Comparison of ENCODE assay signal across 25 cellular contexts in genomic region chr13:110285991-110286923, GRCh38. TPM values are rescaled to one million over a fixed set of nuclear protein-coding genes. Genes with fewer than 3 reads are reported as not detected.
DNase-seq lines count a peak whose midpoint lies in the region; ATAC-seq, FAIRE-seq and TF ChIP-seq lines count a peak whose summit lies in the region.
"Had no signal": no experiment of that assay in that cellular context is flagged by ENCODE, and none has a peak within 500 bp of the region (broad histone marks: within the 10 kb centered on the region; RNA-seq: fewer than 3 reads in every experiment).

No MANE protein-coding gene starts in this region.

- H3K27me3 Mint-ChIP-seq in HFFc6 (ENCODE audit: insufficient read depth) (no peaks in the 10 kb centered on the region; the same call in 1 of the 2 replicates), chondrocyte (ENCODE audit: low read depth) (no peaks in the 10 kb centered on the region)

- intact Hi-C loops in lower lobe of right lung (cut with DNase I) (no loop called here), spleen (cut with DNase I; ENCODE audit: low total_unique reads) (no loop called here), testis (cut with DNase I; ENCODE audit: low total_unique reads) (no loop called here)

- H3K9me3 Mint-ChIP-seq in HFFc6 = no peaks in the 10 kb centered on the region
- no peaks in the 10 kb centered on the region for H3K9me3 Mint-ChIP-seq in chondrocyte (ENCODE audit: low read depth)
- H3K9me3 Mint-ChIP-seq: activated CD4-positive, alpha-beta memory T cell treated with anti-CD3 and anti-CD28 coated beads for 36 hours; central memory CD8-positive, alpha-beta T cell had no signal

- 70 to 84% (median 75%) methylated on average over 15 of the region's 15 CpGs for WGBS in spleen, 5 donors
- WGBS in testis, 2 donors = 64 to 74% methylated on average over 12 to 15 of the region's 15 CpGs

- DNase-seq in HFFc6 (no peak), chondrocyte (ENCODE audit: low spot score) (no peak), lower lobe of right lung (no peak), spleen (no peak), testis (no peak), activated T-cell treated with anti-CD3 and anti-CD28 coated beads for 4 hours (no peak), GM19239 (ENCODE audit: insufficient read length, low spot score) (no peak)
- DNase-seq: activated CD4-positive, alpha-beta memory T cell treated with anti-CD3 and anti-CD28 coated beads for 36 hours; activated naive CD4-positive, alpha-beta T cell treated with Interleukin-2 at 50 U/mL for 16 hours; Calu3; foreskin melanocyte; Karpas-422; mesendoderm; MV-4-11; naive thymus-derived CD8-positive, alpha-beta T cell; NCI-H1694; NCI-H526 treated with DMSO at 0.1 percent for 48 hours; ovary; stimulated activated CD4-positive, alpha-beta T cell treated with anti-CD3 and anti-CD28 coated beads, Interleukin-4, amount 100 ng/mL, for 1 hour; stimulated activated naive CD4-positive, alpha-beta T cell; upper lobe of right lung had no signal

- H3K36me3 Mint-ChIP-seq in HFFc6 (ENCODE audit: low read depth) = peaks cover 38% of the 10 kb centered on the region
- H3K36me3 Mint-ChIP-seq in chondrocyte (ENCODE audit: low read depth) = peaks cover 43% of the 10 kb centered on the region
- H3K36me3 Mint-ChIP-seq: activated CD4-positive, alpha-beta memory T cell treated with anti-CD3 and anti-CD28 coated beads for 36 hours; naive thymus-derived CD8-positive, alpha-beta T cell had no signal

- no peak for TF ChIP-seq POLR2A in spleen (IDR thresholded peaks at IDR 0.05)
- no peak for TF ChIP-seq POLR2A in testis (IDR thresholded peaks at IDR 0.05)

- H3K27ac ChIP-seq in lower lobe of right lung = peak overlapping the region; percentile 37
- H3K27ac ChIP-seq in spleen = peak overlapping the region in 7 of 8 donors; percentile 30 to 72 (median 59)
- H3K27ac ChIP-seq in testis = peak overlapping the region in 1 of 2 donors; percentile 7
- H3K27ac ChIP-seq: BLaER1 treated with 17β-estradiol and CSF1 and Interleukin-3, amounts not matched to agents 10 nM and 100 nM; skin epidermis; upper lobe of right lung had no signal

- H3K4me1 Mint-ChIP-seq in HFFc6 (ENCODE audit: low read depth) (peaks cover 48% of the 10 kb centered on the region), chondrocyte (ENCODE audit: low read depth) (peaks cover 93% of the 10 kb centered on the region)
- H3K4me1 Mint-ChIP-seq: central memory CD8-positive, alpha-beta T cell; naive thymus-derived CD8-positive, alpha-beta T cell had no signal

- no peak overlapping the region for H3K4me3 Mint-ChIP-seq in HFFc6
- H3K4me3 Mint-ChIP-seq in chondrocyte (ENCODE audit: unreplicated experiment) = no peak overlapping the region
- H3K4me3 Mint-ChIP-seq: activated CD4-positive, alpha-beta memory T cell treated with anti-CD3 and anti-CD28 coated beads for 36 hours; central memory CD8-positive, alpha-beta T cell; naive thymus-derived CD8-positive, alpha-beta T cell had no signal

- FAIRE-seq in GM19239 (lab: Jason Lieb, UNC) = no peak

- no peak overlapping the region for H3K4me3 ChIP-seq in lower lobe of right lung
- no peak overlapping the region for H3K4me3 ChIP-seq in spleen
- H3K4me3 ChIP-seq in testis = no peak overlapping the region
- H3K4me3 ChIP-seq: BLaER1 treated with 17β-estradiol and CSF1 and Interleukin-3, amounts not matched to agents 10 nM and 100 nM; ovary; skin epidermis; upper lobe of right lung had no signal

- no peak for TF ChIP-seq CTCF in HFFc6 (IDR thresholded peaks at IDR 0.05)
- no peak for TF ChIP-seq CTCF in chondrocyte (IDR thresholded peaks at IDR 0.05)
- no peak for TF ChIP-seq CTCF in lower lobe of right lung (IDR thresholded peaks at IDR 0.05)
- TF ChIP-seq CTCF in spleen (IDR thresholded peaks at IDR 0.05 in 8 of 11, conservative IDR thresholded peaks at IDR 0.05 in 3 of 11) = no peak
- TF ChIP-seq CTCF in testis (IDR thresholded peaks at IDR 0.05) = no peak

- H3K9me3 ChIP-seq in lower lobe of right lung (no peaks in the 10 kb centered on the region), spleen (no peaks in the 10 kb centered on the region), testis (no peaks in the 10 kb centered on the region)
- H3K9me3 ChIP-seq: ovary, upper lobe of right lung had no signal

- H3K27me3 ChIP-seq in lower lobe of right lung (ENCODE audit: low read depth) = no peaks in the 10 kb centered on the region
- H3K27me3 ChIP-seq in spleen (replicated peaks in 1 of 7) = no peaks in the 10 kb centered on the region
- H3K27me3 ChIP-seq in testis = no peaks in the 10 kb centered on the region
- H3K27me3 ChIP-seq: BLaER1 treated with 17β-estradiol and CSF1 and Interleukin-3, amounts not matched to agents 10 nM and 100 nM; ovary; upper lobe of right lung had no signal

- ATAC-seq in lower lobe of right lung (peak in 1 of 2 donors; percentile 20), GM18858 (IDR thresholded peaks at IDR 0.05; ENCODE audit: unreplicated experiment) (no peak)
- ATAC-seq: naive thymus-derived CD8-positive, alpha-beta T cell had no signal

- peak overlapping the region; percentile 40; the same call in 1 of the 2 replicates for H3K27ac Mint-ChIP-seq in HFFc6
- H3K27ac Mint-ChIP-seq in chondrocyte (ENCODE audit: unreplicated experiment) = peak overlapping the region; percentile 86
- H3K27ac Mint-ChIP-seq: activated CD4-positive, alpha-beta memory T cell treated with anti-CD3 and anti-CD28 coated beads for 36 hours had no signal

- H3K4me1 ChIP-seq in lower lobe of right lung (peaks cover 16% of the 10 kb centered on the region), spleen (peaks cover 0 to 51% (median 23%) of the 10 kb centered on the region in 6 donors), testis (peaks cover 11% of the 10 kb centered on the region)

- H3K36me3 ChIP-seq in lower lobe of right lung (peaks cover 5% of the 10 kb centered on the region), spleen (peaks cover 0 to 12% (median 0%) of the 10 kb centered on the region in 6 donors), testis (ENCODE audit: low read depth, missing control alignments) (no peaks in the 10 kb centered on the region)
- H3K36me3 ChIP-seq: BLaER1 treated with 17β-estradiol and CSF1 and Interleukin-3, amounts not matched to agents 10 nM and 100 nM; ovary had no signal

RNA-seq across cellular contexts. Expression of gene COL4A1, which starts 20.7 kb away (rescaled TPM):
- 100 to 1,000 TPM; 137 to 328 (median 148) TPM for total RNA-seq in HFFc6 (2021; fragmentation: NEBNext Ultra II Directional; extraction: Animal tissue kit (Norgen Biotek cat#: 25700))
- total RNA-seq in chondrocyte (2,319 to 5,210 TPM (median 5,209 TPM) in 3 replicates), lower lobe of right lung (161 TPM), spleen (100 to 1,000 TPM; 251 to 959 (median 365) TPM), testis (10 to 100 TPM; 35.5 to 39.0 TPM)
- polyA plus RNA-seq in spleen (10 to 100 TPM; 37.9 to 71.7 (median 61.5) TPM), testis (ENCODE audit: insufficient read depth, low read depth, low replicate concordance) (43.0 TPM)
- total RNA-seq: activated CD4-positive, alpha-beta memory T cell treated with anti-CD3 and anti-CD28 coated beads for 36 hours; naive thymus-derived CD8-positive, alpha-beta T cell had no signal
- polyA plus RNA-seq: naive thymus-derived CD8-positive, alpha-beta T cell had no signal

RNA-seq across cellular contexts. Expression of gene COL4A2, which starts 20.8 kb away (rescaled TPM):
- 100 to 1,000 TPM; 202 to 327 (median 217) TPM for total RNA-seq in HFFc6 (2021; fragmentation: NEBNext Ultra II Directional; extraction: Animal tissue kit (Norgen Biotek cat#: 25700))
- 1,370 to 2,411 TPM (median 2,366 TPM) in 3 replicates for total RNA-seq in chondrocyte
- total RNA-seq in lower lobe of right lung = 185 TPM
- 100 to 1,000 TPM; 296 to 712 (median 410) TPM for total RNA-seq in spleen
- 100 to 1,000 TPM in 1 of 3 donors, 10 to 100 TPM in 2; 52.6 to 116 (median 76.3) TPM for polyA plus RNA-seq in spleen
- 10 to 100 TPM; 81.0 to 89.9 TPM for total RNA-seq in testis
- 69.1 TPM for polyA plus RNA-seq in testis (ENCODE audit: insufficient read depth, low read depth, low replicate concordance)
- total RNA-seq: activated CD4-positive, alpha-beta memory T cell treated with anti-CD3 and anti-CD28 coated beads for 36 hours; naive thymus-derived CD8-positive, alpha-beta T cell had no signal
- polyA plus RNA-seq: naive thymus-derived CD8-positive, alpha-beta T cell had no signal
